ENCODE assay signal across 18 cellular contexts in genomic region chr20:47479506-47479905, GRCh38. TPM values are rescaled to one million over a fixed set of nuclear protein-coding genes. Genes with fewer than 3 reads are reported as not detected.
DNase-seq lines count a peak whose midpoint lies in the region; ATAC-seq, FAIRE-seq and TF ChIP-seq lines count a peak whose summit lies in the region.
"Had no signal": no experiment of that assay in that cellular context is flagged by ENCODE, and none has a peak within 500 bp of the region (broad histone marks: within the 10 kb centered on the region; RNA-seq: fewer than 3 reads in every experiment).

No MANE protein-coding gene starts in this region.

- H3K36me3 ChIP-seq in CD8-positive, alpha-beta T cell (ENCODE audit: insufficient read depth, low read length) = no peaks in the 10 kb centered on the region
- H3K36me3 ChIP-seq: tibial nerve had no signal

- H3K36me3 Mint-ChIP-seq in CD8-positive, alpha-beta T cell = no peaks in the 10 kb centered on the region
- no peaks in the 10 kb centered on the region for H3K36me3 Mint-ChIP-seq in activated T-helper 2 cell treated with anti-CD3 and anti-CD28 coated beads, Interferon-gamma antibody, Interleukin-2, Interleukin-4, amounts not matched to agents 10 μg/mL and 5 μg/mL and 100 μg/mL, durations not matched to agents 14 hours and 24 hours and 36 hours (ENCODE audit: low read depth)

- no peak overlapping the region for H3K4me3 ChIP-seq in A549
- no peak overlapping the region for H3K4me3 ChIP-seq in CD8-positive, alpha-beta T cell (ENCODE audit: low read depth, low read length)
- H3K4me3 ChIP-seq: tibial nerve had no signal

- no peaks in the 10 kb centered on the region for H3K9me3 ChIP-seq in A549
- no peaks in the 10 kb centered on the region for H3K9me3 ChIP-seq in CD8-positive, alpha-beta T cell (ENCODE audit: low read length)
- H3K9me3 ChIP-seq: tibial nerve had no signal

- CTCF ChIA-PET in A549 (lab: Yijun Ruan, JAX) = interaction anchor here (0.8 kb wide), 1 partner anchor 15 kb away, joined by 3 read pairs; no protein-coding TSS in a partner anchor
- CTCF ChIA-PET in CD8-positive, alpha-beta T cell (lab: Charles Lee) = no interaction called here

- H3K4me1 ChIP-seq in A549 = no peaks in the 10 kb centered on the region
- H3K4me1 ChIP-seq in CD8-positive, alpha-beta T cell (ENCODE audit: insufficient read depth, low read length) = no peaks in the 10 kb centered on the region
- H3K4me1 ChIP-seq: tibial nerve had no signal

- H3K4me2 ChIP-seq in A549 = no peak overlapping the region

- FAIRE-seq in A549 (lab: Jason Lieb, UNC) = no peak
- FAIRE-seq: astrocyte had no signal

- no peak for TF ChIP-seq EP300 in A549 (IDR thresholded peaks at IDR 0.05)

- H3K27me3 ChIP-seq in CD8-positive, alpha-beta T cell (ENCODE audit: insufficient read depth, low read length) = no peaks in the 10 kb centered on the region
- H3K27me3 ChIP-seq: tibial nerve had no signal

- no peaks in the 10 kb centered on the region for H3K27me3 Mint-ChIP-seq in CD8-positive, alpha-beta T cell (ENCODE audit: low read depth)
- no peaks in the 10 kb centered on the region for H3K27me3 Mint-ChIP-seq in activated T-helper 2 cell treated with anti-CD3 and anti-CD28 coated beads, Interferon-gamma antibody, Interleukin-2, Interleukin-4, amounts not matched to agents 10 μg/mL and 5 μg/mL and 100 μg/mL, durations not matched to agents 14 hours and 24 hours and 36 hours (ENCODE audit: low read depth)
- H3K27me3 Mint-ChIP-seq: activated CD4-positive, alpha-beta T cell treated with anti-CD3 and anti-CD28 coated beads for 36 hours; activated T-helper 17 cell treated with anti-CD3 and anti-CD28 coated beads, Interleukin-2, amount 50 U/mL, for 72 hours had no signal

- H3K27ac ChIP-seq in A549 = peak overlapping the region; percentile 19 to 20; a peak in 2 of 6 replicates
- no peak overlapping the region for H3K27ac ChIP-seq in CD8-positive, alpha-beta T cell (ENCODE audit: low read depth, low read length)
- H3K27ac ChIP-seq: tibial nerve had no signal

- TF ChIP-seq CTCF in A549 (IDR thresholded peaks at IDR 0.05) = no peak
- no peak for TF ChIP-seq CTCF in CD8-positive, alpha-beta T cell (IDR thresholded peaks at IDR 0.05)

- peak overlapping the region; percentile 81 for H3K27ac Mint-ChIP-seq in CD8-positive, alpha-beta T cell
- H3K27ac Mint-ChIP-seq in activated T-helper 2 cell treated with anti-CD3 and anti-CD28 coated beads, Interferon-gamma antibody, Interleukin-2, Interleukin-4, amounts not matched to agents 10 μg/mL and 5 μg/mL and 100 μg/mL, durations not matched to agents 14 hours and 24 hours and 36 hours = peak overlapping the region; percentile 59
- H3K27ac Mint-ChIP-seq: activated T-helper 17 cell treated with anti-CD3 and anti-CD28 coated beads, Interleukin-2, amount 50 U/mL, for 72 hours had no signal

- no peaks in the 10 kb centered on the region for H3K4me1 Mint-ChIP-seq in CD8-positive, alpha-beta T cell (ENCODE audit: low read depth)
- H3K4me1 Mint-ChIP-seq in activated T-helper 2 cell treated with anti-CD3 and anti-CD28 coated beads, Interferon-gamma antibody, Interleukin-2, Interleukin-4, amounts not matched to agents 10 μg/mL and 5 μg/mL and 100 μg/mL, durations not matched to agents 14 hours and 24 hours and 36 hours (ENCODE audit: low read depth) = peaks cover 38% of the 10 kb centered on the region
- H3K4me1 Mint-ChIP-seq: activated T-helper 17 cell treated with anti-CD3 and anti-CD28 coated beads, Interleukin-2, amount 50 U/mL, for 72 hours had no signal

- POLR2A ChIA-PET in A549 (lab: Yijun Ruan, JAX) = no interaction called here
- POLR2A ChIA-PET in CD8-positive, alpha-beta T cell (lab: Charles Lee) = no interaction called here

- no peaks in the 10 kb centered on the region for H3K9me3 Mint-ChIP-seq in CD8-positive, alpha-beta T cell
- H3K9me3 Mint-ChIP-seq in activated T-helper 2 cell treated with anti-CD3 and anti-CD28 coated beads, Interferon-gamma antibody, Interleukin-2, Interleukin-4, amounts not matched to agents 10 μg/mL and 5 μg/mL and 100 μg/mL, durations not matched to agents 14 hours and 24 hours and 36 hours = no peaks in the 10 kb centered on the region
- H3K9me3 Mint-ChIP-seq: activated T-helper 17 cell treated with anti-CD3 and anti-CD28 coated beads, Interleukin-2, amount 50 U/mL, for 72 hours had no signal

- H3K4me3 Mint-ChIP-seq in CD8-positive, alpha-beta T cell = no peak overlapping the region
- H3K4me3 Mint-ChIP-seq in activated T-helper 2 cell treated with anti-CD3 and anti-CD28 coated beads, Interferon-gamma antibody, Interleukin-2, Interleukin-4, amounts not matched to agents 10 μg/mL and 5 μg/mL and 100 μg/mL, durations not matched to agents 14 hours and 24 hours and 36 hours (ENCODE audit: low read depth) = no peak overlapping the region
- H3K4me3 Mint-ChIP-seq: activated CD4-positive, alpha-beta T cell treated with anti-CD3 and anti-CD28 coated beads for 36 hours; activated T-helper 17 cell treated with anti-CD3 and anti-CD28 coated beads, Interleukin-2, amount 50 U/mL, for 72 hours had no signal

- no peak for TF ChIP-seq RAD21 in A549 (conservative IDR thresholded peaks at IDR 0.05 in 1 of 2, IDR thresholded peaks at IDR 0.05 in 1 of 2)

- ATAC-seq in A549 (no peak), left colon (peak; percentile 82), GM21447 (IDR thresholded peaks at IDR 0.05; ENCODE audit: unreplicated experiment) (no peak), GM19351 (IDR thresholded peaks at IDR 0.05; ENCODE audit: unreplicated experiment) (no peak)
- ATAC-seq in CD8-positive, alpha-beta T cell = no peak
- ATAC-seq: activated CD4-positive, alpha-beta T cell treated with anti-CD3 and anti-CD28 coated beads for 36 hours; activated T-helper 17 cell treated with anti-CD3 and anti-CD28 coated beads, Interleukin-2, amount 50 U/mL, for 72 hours; PC-3 had no signal

- no peak for DNase-seq in A549 (ENCODE audit: low read depth in 1 of 2, low spot score in 1 of 2)
- DNase-seq in CD8-positive, alpha-beta T cell = no peak
- DNase-seq in activated T-helper 2 cell treated with anti-CD3 and anti-CD28 coated beads, Interferon-gamma antibody, Interleukin-2, Interleukin-4, amounts not matched to agents 10 μg/mL and 5 μg/mL and 100 μg/mL, durations not matched to agents 14 hours and 24 hours and 36 hours (ENCODE audit: low spot score) = no peak
- DNase-seq in left colon = no peak
- DNase-seq in hypothalamus (lab: John Stamatoyannopoulos, UW) = no peak
- no peak for DNase-seq in inferior parietal cortex (ENCODE audit: extremely low spot score)
- DNase-seq: activated CD4-positive, alpha-beta T cell treated with anti-CD3 and anti-CD28 coated beads for 36 hours; AML-193; DND-41; NCI-H1092 treated with DMSO at 0.1 percent for 48 hours; NCI-H345; PC-3; stimulated activated CD4-positive, alpha-beta T cell treated with anti-CD3 and anti-CD28 coated beads, Interleukin-15, amount 100 ng/mL, for 24 hours had no signal

- intact Hi-C loops in CD8-positive, alpha-beta T cell (cut with DNase I, micrococcal nuclease) = no loop called here
- intact Hi-C loops in activated T-helper 2 cell treated with anti-CD3 and anti-CD28 coated beads, Interferon-gamma antibody, Interleukin-2, Interleukin-4, amounts not matched to agents 10 μg/mL and 5 μg/mL and 100 μg/mL, durations not matched to agents 14 hours and 24 hours and 36 hours (cut with micrococcal nuclease) = no loop called here
- intact Hi-C loops in left colon (cut with DNase I, micrococcal nuclease) = no loop called here

- TF ChIP-seq POLR2A in A549 (IDR thresholded peaks at IDR 0.05; ENCODE audit: low read length) = no peak

TF ChIP-seq in A549, 52 proteins besides CTCF, POLR2A, EP300 and RAD21 (continues in another document):
- no peak for TF ChIP-seq USF2 (IDR thresholded peaks at IDR 0.05)
- TF ChIP-seq RCOR1 (IDR thresholded peaks at IDR 0.05; ENCODE audit: low read depth, low read length) = no peak
- TF ChIP-seq PHF8 (IDR thresholded peaks at IDR 0.05; ENCODE audit: borderline replicate concordance, low read depth) = no peak
- no peak for TF ChIP-seq POLR2AphosphoS2 (conservative IDR thresholded peaks at IDR 0.05; ENCODE audit: low read length)
- no peak for TF ChIP-seq HES2 (IDR thresholded peaks at IDR 0.05)
- no peak for TF ChIP-seq CBX8 (IDR thresholded peaks at IDR 0.05)
- TF ChIP-seq CEBPB (IDR thresholded peaks at IDR 0.05) = no peak
- TF ChIP-seq ESRRA (IDR thresholded peaks at IDR 0.05; ENCODE audit: borderline replicate concordance, low read length) = no peak
- TF ChIP-seq PBX3 (IDR thresholded peaks at IDR 0.05) = no peak
- TF ChIP-seq HOXA7 (CRISPR knock-in tag; IDR thresholded peaks at IDR 0.05) = no peak
- no peak for TF ChIP-seq ZSCAN20 (CRISPR knock-in tag; IDR thresholded peaks at IDR 0.05)

RNA-seq across cellular contexts. Expression of gene NCOA3, which starts 22.2 kb away (rescaled TPM):
- polyA plus RNA-seq in A549 (2011; rRNA removed) (135 and 136 TPM in 2 replicates), A549 (2017; fragmentation: RNase III; extraction: RNeasy Plus Mini Kit Qiagen cat#74134 plus additional on column Dnase treatment) (35.8 to 43.4 TPM (median 42.9 TPM) in 3 replicates)
- polyA plus RNA-seq in A549 (2012; cell fraction: cytosol; rRNA removed) = 27.5 and 35.2 TPM in 2 replicates
- 28.3 and 32.1 TPM in 2 replicates for polyA plus RNA-seq in A549 (2012; cell fraction: nucleus; rRNA removed)
- polyA minus RNA-seq in A549 (2011; rRNA and poly(A)+ RNA removed) = 179 and 198 TPM in 2 replicates
- 10 to 100 TPM; 45.1 to 47.1 TPM for total RNA-seq in CD8-positive, alpha-beta T cell
- 119 and 126 TPM in 2 replicates for total RNA-seq in activated T-helper 2 cell treated with anti-CD3 and anti-CD28 coated beads, Interferon-gamma antibody, Interleukin-2, Interleukin-4, amounts not matched to agents 10 μg/mL and 5 μg/mL and 100 μg/mL, durations not matched to agents 14 hours and 24 hours and 36 hours
- total RNA-seq in left colon = 10 to 100 TPM; 22.9 to 23.6 TPM
